Comparison of ENCODE assay signal across 1 cellular context in genomic region chr19:33302175-33302973, GRCh38.
TF ChIP-seq lines count a peak whose summit lies in the region.

TSS of gene CEBPA (minus strand) at chr19:33302534. CDS start at chr19:33302414, 120 bp downstream.

TF ChIP-seq in HEK293, 187 proteins besides CTCF, POLR2A, EP300 and RAD21 (continued from another document and continues in another):
- peak; percentile 82; the same call in 1 of the 2 replicates for TF ChIP-seq ZNF677 (tag by site-specific recombination; IDR thresholded peaks at IDR 0.05)
- TF ChIP-seq, protein P1, sequence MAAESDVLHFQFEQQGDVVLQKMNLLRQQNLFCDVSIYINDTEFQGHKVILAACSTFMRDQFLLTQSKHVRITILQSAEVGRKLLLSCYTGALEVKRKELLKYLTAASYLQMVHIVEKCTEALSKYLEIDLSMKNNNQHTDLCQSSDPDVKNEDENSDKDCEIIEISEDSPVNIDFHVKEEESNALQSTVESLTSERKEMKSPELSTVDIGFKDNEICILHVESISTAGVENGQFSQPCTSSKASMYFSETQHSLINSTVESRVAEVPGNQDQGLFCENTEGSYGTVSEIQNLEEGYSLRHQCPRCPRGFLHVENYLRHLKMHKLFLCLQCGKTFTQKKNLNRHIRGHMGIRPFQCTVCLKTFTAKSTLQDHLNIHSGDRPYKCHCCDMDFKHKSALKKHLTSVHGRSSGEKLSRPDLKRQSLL (tag by site-specific recombination; IDR thresholded peaks at IDR 0.05) = no peak; the same call in none of the 2 replicates
- no peak for TF ChIP-seq SETDB1 (IDR thresholded peaks at IDR 0.05; ENCODE audit: insufficient read length, low read length)
- TF ChIP-seq, protein P2, sequence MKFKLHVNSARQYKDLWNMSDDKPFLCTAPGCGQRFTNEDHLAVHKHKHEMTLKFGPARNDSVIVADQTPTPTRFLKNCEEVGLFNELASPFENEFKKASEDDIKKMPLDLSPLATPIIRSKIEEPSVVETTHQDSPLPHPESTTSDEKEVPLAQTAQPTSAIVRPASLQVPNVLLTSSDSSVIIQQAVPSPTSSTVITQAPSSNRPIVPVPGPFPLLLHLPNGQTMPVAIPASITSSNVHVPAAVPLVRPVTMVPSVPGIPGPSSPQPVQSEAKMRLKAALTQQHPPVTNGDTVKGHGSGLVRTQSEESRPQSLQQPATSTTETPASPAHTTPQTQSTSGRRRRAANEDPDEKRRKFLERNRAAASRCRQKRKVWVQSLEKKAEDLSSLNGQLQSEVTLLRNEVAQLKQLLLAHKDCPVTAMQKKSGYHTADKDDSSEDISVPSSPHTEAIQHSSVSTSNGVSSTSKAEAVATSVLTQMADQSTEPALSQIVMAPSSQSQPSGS (tag by site-specific recombination; IDR thresholded peaks at IDR 0.05; ENCODE audit: low read depth) = no peak
- TF ChIP-seq ZNF157 (tag by site-specific recombination; IDR thresholded peaks at IDR 0.05) = no peak
- no peak for TF ChIP-seq ZNF473 (tag by site-specific recombination; IDR thresholded peaks at IDR 0.05)
- no peak for TF ChIP-seq TCF7L2 (IDR thresholded peaks at IDR 0.05; ENCODE audit: borderline replicate concordance, low read depth, low read length)
- TF ChIP-seq, protein P3, sequence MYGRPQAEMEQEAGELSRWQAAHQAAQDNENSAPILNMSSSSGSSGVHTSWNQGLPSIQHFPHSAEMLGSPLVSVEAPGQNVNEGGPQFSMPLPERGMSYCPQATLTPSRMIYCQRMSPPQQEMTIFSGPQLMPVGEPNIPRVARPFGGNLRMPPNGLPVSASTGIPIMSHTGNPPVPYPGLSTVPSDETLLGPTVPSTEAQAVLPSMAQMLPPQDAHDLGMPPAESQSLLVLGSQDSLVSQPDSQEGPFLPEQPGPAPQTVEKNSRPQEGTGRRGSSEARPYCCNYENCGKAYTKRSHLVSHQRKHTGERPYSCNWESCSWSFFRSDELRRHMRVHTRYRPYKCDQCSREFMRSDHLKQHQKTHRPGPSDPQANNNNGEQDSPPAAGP (tag by site-specific recombination; IDR thresholded peaks at IDR 0.05) = 0 out of 2 replicates have a peak, but pooled peaks have one; percentile 40
- 0 out of 2 replicates have a peak, but pooled peaks have one; percentile 34 for TF ChIP-seq OVOL3 (tag by site-specific recombination; IDR thresholded peaks at IDR 0.05)
- no peak for TF ChIP-seq ZNF664 (tag by site-specific recombination; IDR thresholded peaks at IDR 0.05)
- TF ChIP-seq ZNF10 (tag by site-specific recombination; IDR thresholded peaks at IDR 0.05) = peak; percentile 69; the same call in 1 of the 2 replicates
- TF ChIP-seq, protein P4, sequence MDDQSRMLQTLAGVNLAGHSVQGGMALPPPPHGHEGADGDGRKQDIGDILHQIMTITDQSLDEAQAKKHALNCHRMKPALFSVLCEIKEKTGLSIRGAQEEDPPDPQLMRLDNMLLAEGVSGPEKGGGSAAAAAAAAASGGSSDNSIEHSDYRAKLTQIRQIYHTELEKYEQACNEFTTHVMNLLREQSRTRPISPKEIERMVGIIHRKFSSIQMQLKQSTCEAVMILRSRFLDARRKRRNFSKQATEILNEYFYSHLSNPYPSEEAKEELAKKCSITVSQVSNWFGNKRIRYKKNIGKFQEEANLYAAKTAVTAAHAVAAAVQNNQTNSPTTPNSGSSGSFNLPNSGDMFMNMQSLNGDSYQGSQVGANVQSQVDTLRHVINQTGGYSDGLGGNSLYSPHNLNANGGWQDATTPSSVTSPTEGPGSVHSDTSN (CRISPR knock-in tag; IDR thresholded peaks at IDR 0.05) = no peak
- no peak for TF ChIP-seq ZNF280C (tag by site-specific recombination; IDR thresholded peaks at IDR 0.05)
- TF ChIP-seq ZNF423 (tag by site-specific recombination; IDR thresholded peaks at IDR 0.05) = no peak
- no peak for TF ChIP-seq ZNF239 (tag by site-specific recombination; IDR thresholded peaks at IDR 0.05)
- TF ChIP-seq KLF1 (tag by site-specific recombination; IDR thresholded peaks at IDR 0.05) = peak; percentile 42; the same call in 1 of the 2 replicates
- peak; percentile 78 for TF ChIP-seq ZFP69B (tag by site-specific recombination; IDR thresholded peaks at IDR 0.05)
- TF ChIP-seq ZSCAN16 (tag by site-specific recombination; IDR thresholded peaks at IDR 0.05) = no peak
- no peak for TF ChIP-seq ZNF19 (tag by site-specific recombination; IDR thresholded peaks at IDR 0.05; ENCODE audit: low read depth)
- TF ChIP-seq HOXA7 (CRISPR knock-in tag; IDR thresholded peaks at IDR 0.05; ENCODE audit: borderline replicate concordance) = no peak
- TF ChIP-seq, protein P5, sequence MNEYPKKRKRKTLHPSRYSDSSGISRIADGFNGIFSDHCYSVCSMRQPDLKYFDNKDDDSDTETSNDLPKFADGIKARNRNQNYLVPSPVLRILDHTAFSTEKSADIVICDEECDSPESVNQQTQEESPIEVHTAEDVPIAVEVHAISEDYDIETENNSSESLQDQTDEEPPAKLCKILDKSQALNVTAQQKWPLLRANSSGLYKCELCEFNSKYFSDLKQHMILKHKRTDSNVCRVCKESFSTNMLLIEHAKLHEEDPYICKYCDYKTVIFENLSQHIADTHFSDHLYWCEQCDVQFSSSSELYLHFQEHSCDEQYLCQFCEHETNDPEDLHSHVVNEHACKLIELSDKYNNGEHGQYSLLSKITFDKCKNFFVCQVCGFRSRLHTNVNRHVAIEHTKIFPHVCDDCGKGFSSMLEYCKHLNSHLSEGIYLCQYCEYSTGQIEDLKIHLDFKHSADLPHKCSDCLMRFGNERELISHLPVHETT (tag by site-specific recombination; IDR thresholded peaks at IDR 0.05) = no peak
- TF ChIP-seq ZNF155 (tag by site-specific recombination; IDR thresholded peaks at IDR 0.05) = no peak
- TF ChIP-seq SCRT2 (tag by site-specific recombination; IDR thresholded peaks at IDR 0.05) = no peak
- no peak for TF ChIP-seq ZNF324 (tag by site-specific recombination; IDR thresholded peaks at IDR 0.05)
- no peak for TF ChIP-seq ZNF560 (tag by site-specific recombination; IDR thresholded peaks at IDR 0.05; ENCODE audit: borderline replicate concordance)
- TF ChIP-seq ZNF488 (tag by site-specific recombination; IDR thresholded peaks at IDR 0.05) = no peak
- TF ChIP-seq ZNF521 (tag by site-specific recombination; IDR thresholded peaks at IDR 0.05) = no peak
- no peak for TF ChIP-seq ZNF792 (tag by site-specific recombination; IDR thresholded peaks at IDR 0.05)
- no peak for TF ChIP-seq ZNF121 (tag by site-specific recombination; IDR thresholded peaks at IDR 0.05)
- TF ChIP-seq ZNF623 (tag by site-specific recombination; IDR thresholded peaks at IDR 0.05) = no peak
- TF ChIP-seq, protein P6, sequence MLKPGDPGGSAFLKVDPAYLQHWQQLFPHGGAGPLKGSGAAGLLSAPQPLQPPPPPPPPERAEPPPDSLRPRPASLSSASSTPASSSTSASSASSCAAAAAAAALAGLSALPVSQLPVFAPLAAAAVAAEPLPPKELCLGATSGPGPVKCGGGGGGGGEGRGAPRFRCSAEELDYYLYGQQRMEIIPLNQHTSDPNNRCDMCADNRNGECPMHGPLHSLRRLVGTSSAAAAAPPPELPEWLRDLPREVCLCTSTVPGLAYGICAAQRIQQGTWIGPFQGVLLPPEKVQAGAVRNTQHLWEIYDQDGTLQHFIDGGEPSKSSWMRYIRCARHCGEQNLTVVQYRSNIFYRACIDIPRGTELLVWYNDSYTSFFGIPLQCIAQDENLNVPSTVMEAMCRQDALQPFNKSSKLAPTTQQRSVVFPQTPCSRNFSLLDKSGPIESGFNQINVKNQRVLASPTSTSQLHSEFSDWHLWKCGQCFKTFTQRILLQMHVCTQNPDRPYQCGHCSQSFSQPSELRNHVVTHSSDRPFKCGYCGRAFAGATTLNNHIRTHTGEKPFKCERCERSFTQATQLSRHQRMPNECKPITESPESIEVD (tag by site-specific recombination; IDR thresholded peaks at IDR 0.05) = no peak
- no peak; the same call in 1 of the 2 replicates for TF ChIP-seq KLF10 (tag by site-specific recombination; IDR thresholded peaks at IDR 0.05)
- TF ChIP-seq ZNF341 (tag by site-specific recombination; IDR thresholded peaks at IDR 0.05; ENCODE audit: low read depth) = no peak
- TF ChIP-seq PRDM1 (tag by site-specific recombination; IDR thresholded peaks at IDR 0.05) = no peak
- TF ChIP-seq, protein P7, sequence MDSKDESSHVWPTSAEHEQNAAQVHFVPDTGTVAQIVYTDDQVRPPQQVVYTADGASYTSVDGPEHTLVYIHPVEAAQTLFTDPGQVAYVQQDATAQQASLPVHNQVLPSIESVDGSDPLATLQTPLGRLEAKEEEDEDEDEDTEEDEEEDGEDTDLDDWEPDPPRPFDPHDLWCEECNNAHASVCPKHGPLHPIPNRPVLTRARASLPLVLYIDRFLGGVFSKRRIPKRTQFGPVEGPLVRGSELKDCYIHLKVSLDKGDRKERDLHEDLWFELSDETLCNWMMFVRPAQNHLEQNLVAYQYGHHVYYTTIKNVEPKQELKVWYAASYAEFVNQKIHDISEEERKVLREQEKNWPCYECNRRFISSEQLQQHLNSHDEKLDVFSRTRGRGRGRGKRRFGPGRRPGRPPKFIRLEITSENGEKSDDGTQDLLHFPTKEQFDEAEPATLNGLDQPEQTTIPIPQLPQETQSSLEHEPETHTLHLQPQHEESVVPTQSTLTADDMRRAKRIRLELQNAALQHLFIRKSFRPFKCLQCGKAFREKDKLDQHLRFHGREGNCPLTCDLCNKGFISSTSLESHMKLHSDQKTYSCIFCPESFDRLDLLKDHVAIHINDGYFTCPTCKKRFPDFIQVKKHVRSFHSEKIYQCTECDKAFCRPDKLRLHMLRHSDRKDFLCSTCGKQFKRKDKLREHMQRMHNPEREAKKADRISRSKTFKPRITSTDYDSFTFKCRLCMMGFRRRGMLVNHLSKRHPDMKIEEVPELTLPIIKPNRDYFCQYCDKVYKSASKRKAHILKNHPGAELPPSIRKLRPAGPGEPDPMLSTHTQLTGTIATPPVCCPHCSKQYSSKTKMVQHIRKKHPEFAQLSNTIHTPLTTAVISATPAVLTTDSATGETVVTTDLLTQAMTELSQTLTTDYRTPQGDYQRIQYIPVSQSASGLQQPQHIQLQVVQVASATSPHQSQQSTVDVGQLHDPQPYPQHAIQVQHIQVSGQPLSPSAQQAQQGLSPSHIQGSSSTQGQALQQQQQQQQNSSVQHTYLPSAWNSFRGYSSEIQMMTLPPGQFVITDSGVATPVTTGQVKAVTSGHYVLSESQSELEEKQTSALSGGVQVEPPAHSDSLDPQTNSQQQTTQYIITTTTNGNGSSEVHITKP (tag by site-specific recombination; IDR thresholded peaks at IDR 0.05) = peak; percentile 30
- TF ChIP-seq, protein P8, sequence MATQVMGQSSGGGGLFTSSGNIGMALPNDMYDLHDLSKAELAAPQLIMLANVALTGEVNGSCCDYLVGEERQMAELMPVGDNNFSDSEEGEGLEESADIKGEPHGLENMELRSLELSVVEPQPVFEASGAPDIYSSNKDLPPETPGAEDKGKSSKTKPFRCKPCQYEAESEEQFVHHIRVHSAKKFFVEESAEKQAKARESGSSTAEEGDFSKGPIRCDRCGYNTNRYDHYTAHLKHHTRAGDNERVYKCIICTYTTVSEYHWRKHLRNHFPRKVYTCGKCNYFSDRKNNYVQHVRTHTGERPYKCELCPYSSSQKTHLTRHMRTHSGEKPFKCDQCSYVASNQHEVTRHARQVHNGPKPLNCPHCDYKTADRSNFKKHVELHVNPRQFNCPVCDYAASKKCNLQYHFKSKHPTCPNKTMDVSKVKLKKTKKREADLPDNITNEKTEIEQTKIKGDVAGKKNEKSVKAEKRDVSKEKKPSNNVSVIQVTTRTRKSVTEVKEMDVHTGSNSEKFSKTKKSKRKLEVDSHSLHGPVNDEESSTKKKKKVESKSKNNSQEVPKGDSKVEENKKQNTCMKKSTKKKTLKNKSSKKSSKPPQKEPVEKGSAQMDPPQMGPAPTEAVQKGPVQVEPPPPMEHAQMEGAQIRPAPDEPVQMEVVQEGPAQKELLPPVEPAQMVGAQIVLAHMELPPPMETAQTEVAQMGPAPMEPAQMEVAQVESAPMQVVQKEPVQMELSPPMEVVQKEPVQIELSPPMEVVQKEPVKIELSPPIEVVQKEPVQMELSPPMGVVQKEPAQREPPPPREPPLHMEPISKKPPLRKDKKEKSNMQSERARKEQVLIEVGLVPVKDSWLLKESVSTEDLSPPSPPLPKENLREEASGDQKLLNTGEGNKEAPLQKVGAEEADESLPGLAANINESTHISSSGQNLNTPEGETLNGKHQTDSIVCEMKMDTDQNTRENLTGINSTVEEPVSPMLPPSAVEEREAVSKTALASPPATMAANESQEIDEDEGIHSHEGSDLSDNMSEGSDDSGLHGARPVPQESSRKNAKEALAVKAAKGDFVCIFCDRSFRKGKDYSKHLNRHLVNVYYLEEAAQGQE (tag by site-specific recombination; IDR thresholded peaks at IDR 0.05) = no peak
- peak; percentile 90; the same call in 1 of the 2 replicates for TF ChIP-seq ZBTB7A (tag by site-specific recombination; IDR thresholded peaks at IDR 0.05; ENCODE audit: low read depth)
- peak; percentile 24; the same call in 1 of the 2 replicates for TF ChIP-seq ZNF223 (tag by site-specific recombination; IDR thresholded peaks at IDR 0.05)
- no peak; the same call in 1 of the 2 replicates for TF ChIP-seq MZF1 (tag by site-specific recombination; IDR thresholded peaks at IDR 0.05; ENCODE audit: borderline replicate concordance)
- TF ChIP-seq KLF7 (tag by site-specific recombination; IDR thresholded peaks at IDR 0.05; ENCODE audit: borderline replicate concordance) = no peak; the same call in 1 of the 2 replicates
- no peak for TF ChIP-seq ZNF202 (tag by site-specific recombination; IDR thresholded peaks at IDR 0.05; ENCODE audit: borderline replicate concordance)
- 0 out of 2 replicates have a peak, but pooled peaks have one; percentile 16 for TF ChIP-seq MEIS1 (CRISPR knock-in tag; IDR thresholded peaks at IDR 0.05; ENCODE audit: borderline replicate concordance)
